14 cellular contexts compared by ENCODE assay signal in genomic region chr9:77865385-77865784, GRCh38.
"Had no signal": no experiment of that assay in that cellular context is flagged by ENCODE, and none has a peak within 500 bp of the region (broad histone marks: within the 10 kb centered on the region; RNA-seq: fewer than 3 reads in every experiment).

No MANE protein-coding gene starts in this region.

- DNase-seq: activated CD4-positive, alpha-beta T cell treated with anti-CD3 and anti-CD28 coated beads for 1 hour; activated CD4-positive, alpha-beta T cell treated with anti-CD3 and anti-CD28 coated beads, Interleukin-2, amount 50 U/mL, for 48 hours; adrenal gland; effector CD4-positive, alpha-beta T cell; kidney; left ventricle myocardium superior; psoas muscle; spleen; upper lobe of right lung had no signal

- H3K27ac Mint-ChIP-seq: activated naive CD4-positive, alpha-beta T cell treated with anti-CD3 and anti-CD28 coated beads, Interleukin-2, amount 50 U/mL, for 24 hours; stimulated activated naive CD8-positive, alpha-beta T cell treated with anti-CD3 and anti-CD28 coated beads, Interleukin-15, Interleukin-2, amounts not matched to agents 100 ng/mL and 50 ng/mL, for 24 hours had no signal

- H3K36me3 ChIP-seq: adrenal gland, cardiac muscle cell, spleen, upper lobe of right lung had no signal

- H3K27me3 ChIP-seq: adrenal gland, cardiac muscle cell, esophagus muscularis mucosa, spleen, upper lobe of right lung had no signal

- H3K27me3 Mint-ChIP-seq: activated naive CD4-positive, alpha-beta T cell treated with anti-CD3 and anti-CD28 coated beads, Interleukin-2, amount 50 U/mL, for 24 hours; stimulated activated naive CD8-positive, alpha-beta T cell treated with anti-CD3 and anti-CD28 coated beads, Interleukin-15, Interleukin-2, amounts not matched to agents 100 ng/mL and 50 ng/mL, for 24 hours had no signal

- FAIRE-seq: kidney had no signal

- H3K27ac ChIP-seq: adrenal gland, cardiac muscle cell, esophagus muscularis mucosa, psoas muscle, upper lobe of right lung, VCaP had no signal

- H3K4me3 ChIP-seq: adrenal gland, cardiac muscle cell, esophagus muscularis mucosa, psoas muscle, spleen, upper lobe of right lung had no signal

- H3K4me1 ChIP-seq: psoas muscle, upper lobe of right lung had no signal

- H3K9me3 ChIP-seq: adrenal gland, esophagus muscularis mucosa, psoas muscle, upper lobe of right lung had no signal

- H3K4me3 Mint-ChIP-seq: activated naive CD4-positive, alpha-beta T cell treated with anti-CD3 and anti-CD28 coated beads, Interleukin-2, amount 50 U/mL, for 24 hours; stimulated activated naive CD8-positive, alpha-beta T cell treated with anti-CD3 and anti-CD28 coated beads, Interleukin-15, Interleukin-2, amounts not matched to agents 100 ng/mL and 50 ng/mL, for 24 hours had no signal
